In the genomic region with DNA sequence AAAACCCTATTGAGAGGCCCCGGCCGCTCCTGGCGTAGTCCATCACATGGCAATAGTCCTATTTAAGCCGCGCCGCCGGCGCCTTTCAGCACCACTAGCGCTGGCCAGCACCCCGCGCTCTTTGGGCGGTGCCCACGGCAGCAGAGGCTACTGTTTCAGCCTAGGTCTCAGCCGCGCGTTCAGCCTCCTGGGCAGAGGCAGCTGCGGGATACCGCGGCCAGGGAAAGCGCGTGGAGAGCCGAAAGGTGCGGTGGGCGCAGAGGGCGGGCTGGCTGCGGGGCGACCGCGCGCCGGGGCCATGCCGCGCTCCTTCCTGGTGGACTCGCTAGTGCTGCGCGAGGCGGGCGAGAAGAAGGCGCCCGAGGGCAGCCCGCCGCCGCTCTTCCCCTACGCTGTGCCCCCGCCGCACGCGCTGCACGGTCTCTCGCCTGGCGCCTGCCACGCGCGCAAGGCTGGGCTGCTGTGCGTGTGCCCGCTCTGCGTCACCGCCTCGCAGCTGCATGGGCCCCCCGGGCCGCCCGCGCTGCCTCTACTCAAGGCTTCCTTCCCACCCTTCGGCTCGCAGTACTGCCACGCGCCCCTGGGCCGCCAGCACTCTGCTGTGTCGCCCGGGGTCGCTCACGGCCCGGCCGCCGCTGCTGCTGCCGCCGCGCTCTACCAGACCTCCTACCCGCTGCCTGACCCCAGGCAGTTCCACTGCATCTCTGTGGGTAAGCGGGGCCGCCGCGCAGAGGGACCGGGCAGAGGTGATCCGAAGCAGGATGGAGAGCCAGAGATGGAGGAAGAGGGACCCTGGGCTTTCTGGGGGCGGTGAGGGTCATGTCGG, we compare ENCODE assay signal across 7 cellular contexts. TPM values are rescaled to one million over a fixed set of nuclear protein-coding genes. Genes with fewer than 3 reads are reported as not detected.
DNase-seq lines count a peak whose midpoint lies in the region; ATAC-seq and TF ChIP-seq lines count a peak whose summit lies in the region.

A gene (plus strand): TSS at position 91 of the 826 bp plus-strand sequence. CDS start 208 bp downstream, at position 299.

- ATAC-seq in HCT116 (no peak), SK-N-SH treated with all-trans-retinoic acid at 6 μM for 48 hours (peak; percentile 95), HG03442 (IDR thresholded peaks at IDR 0.05; ENCODE audit: unreplicated experiment) (no peak), GM21447 (IDR thresholded peaks at IDR 0.05; ENCODE audit: unreplicated experiment) (no peak)

- H3K9me2 ChIP-seq in HCT116 (ENCODE audit: insufficient read depth) = no peaks in the 10 kb centered on the region

- RAD21 ChIA-PET in HCT116 (lab: Charles Lee; ENCODE audit: low non-redundant PET in 1 of 2, low total read pairs in 2 of 2, uncharacterized antibody in 2 of 2, unreplicated experiment in 2 of 2) = no interaction called here

- H3K79me2 ChIP-seq in HCT116 (ENCODE audit: insufficient read depth, low read length) = no peaks in the 10 kb centered on the region

- no peak for TF ChIP-seq RAD21 in HCT116 (IDR thresholded peaks at IDR 0.05; ENCODE audit: low read depth)

- no peak for TF ChIP-seq CTCF in HCT116 (IDR thresholded peaks at IDR 0.05 in 2 of 3, conservative IDR thresholded peaks at IDR 0.05 in 1 of 3; ENCODE audit: borderline replicate concordance in 1 of 3, insufficient read depth in 1 of 3, low read depth in 2 of 3, low read length in 2 of 3)

- no peak within 1 kb of the TSS for H3K9ac ChIP-seq in HCT116 (ENCODE audit: low read length)

- no peaks in the 10 kb centered on the region for H4K20me1 ChIP-seq in HCT116 (ENCODE audit: insufficient read depth)

- H3K4me1 ChIP-seq in HCT116 (ENCODE audit: control insufficient read depth in 1 of 2, insufficient read depth in 2 of 2, low read length in 2 of 2) = peaks cover 0 to 3% of the 10 kb centered on the region in 2 experiments; a peak in 1 of 4 replicates

- H3K27ac ChIP-seq in HCT116 (ENCODE audit: low read depth, low read length) = no peak within 1 kb of the TSS

- H3K4me2 ChIP-seq in HCT116 (ENCODE audit: low read length) = no peak within 1 kb of the TSS

- no peak for TF ChIP-seq POLR2A in HCT116 (IDR thresholded peaks at IDR 0.05; ENCODE audit: borderline replicate concordance, extremely low read depth, insufficient read depth, insufficient read length)

- DNase-seq in HCT116 (ENCODE audit: low read depth, low spot score) (no peak), kidney glomerular epithelial cell (lab: John Stamatoyannopoulos, UW) (peak; percentile 53)
- DNase-seq in central memory CD4-positive, alpha-beta T cell = peak; percentile 26
- peak; percentile 4 to 37 for DNase-seq in stimulated activated CD4-positive, alpha-beta T cell treated with anti-CD3 and anti-CD28 coated beads, Interleukin-12 subunit alpha, Interleukin-12 subunit beta, amount 100 ng/mL, for 24 hours (ENCODE audit: low read depth in 2 of 2)

- H3K27me3 ChIP-seq in HCT116 (ENCODE audit: insufficient read depth, low read length) = no peaks in the 10 kb centered on the region

- intact Hi-C loops in HCT116 (cut with micrococcal nuclease) = no loop called here

- H2AFZ ChIP-seq in HCT116 (ENCODE audit: low read depth, low read length, poor library complexity, severe bottlenecking) = no peak within 1 kb of the TSS

- H3K9me3 ChIP-seq in HCT116 (ENCODE audit: control insufficient read depth in 1 of 2, insufficient read depth in 1 of 2, low read depth in 1 of 2, low read length in 2 of 2) = no peaks in the 10 kb centered on the region

- CTCF ChIA-PET in HCT116 (lab: Charles Lee) = no interaction called here

- H3K36me3 ChIP-seq in HCT116 (ENCODE audit: control insufficient read depth in 1 of 2, insufficient read depth in 2 of 2, low read length in 2 of 2) = no peaks in the 10 kb centered on the region

- no peak within 1 kb of the TSS for H3K4me3 ChIP-seq in HCT116 (replicated peaks in 1 of 2; ENCODE audit: low read depth in 1 of 2, low read length in 2 of 2)

- POLR2A ChIA-PET in HCT116 (lab: Charles Lee) = no interaction called here

- no TSS peak for BruUV-seq in HCT116 (replicated peaks; lab: Mats Ljungman, UMichigan)

TF ChIP-seq in HCT116, 20 proteins besides CTCF, POLR2A, EP300 and RAD21:
- TF ChIP-seq, protein P1, sequence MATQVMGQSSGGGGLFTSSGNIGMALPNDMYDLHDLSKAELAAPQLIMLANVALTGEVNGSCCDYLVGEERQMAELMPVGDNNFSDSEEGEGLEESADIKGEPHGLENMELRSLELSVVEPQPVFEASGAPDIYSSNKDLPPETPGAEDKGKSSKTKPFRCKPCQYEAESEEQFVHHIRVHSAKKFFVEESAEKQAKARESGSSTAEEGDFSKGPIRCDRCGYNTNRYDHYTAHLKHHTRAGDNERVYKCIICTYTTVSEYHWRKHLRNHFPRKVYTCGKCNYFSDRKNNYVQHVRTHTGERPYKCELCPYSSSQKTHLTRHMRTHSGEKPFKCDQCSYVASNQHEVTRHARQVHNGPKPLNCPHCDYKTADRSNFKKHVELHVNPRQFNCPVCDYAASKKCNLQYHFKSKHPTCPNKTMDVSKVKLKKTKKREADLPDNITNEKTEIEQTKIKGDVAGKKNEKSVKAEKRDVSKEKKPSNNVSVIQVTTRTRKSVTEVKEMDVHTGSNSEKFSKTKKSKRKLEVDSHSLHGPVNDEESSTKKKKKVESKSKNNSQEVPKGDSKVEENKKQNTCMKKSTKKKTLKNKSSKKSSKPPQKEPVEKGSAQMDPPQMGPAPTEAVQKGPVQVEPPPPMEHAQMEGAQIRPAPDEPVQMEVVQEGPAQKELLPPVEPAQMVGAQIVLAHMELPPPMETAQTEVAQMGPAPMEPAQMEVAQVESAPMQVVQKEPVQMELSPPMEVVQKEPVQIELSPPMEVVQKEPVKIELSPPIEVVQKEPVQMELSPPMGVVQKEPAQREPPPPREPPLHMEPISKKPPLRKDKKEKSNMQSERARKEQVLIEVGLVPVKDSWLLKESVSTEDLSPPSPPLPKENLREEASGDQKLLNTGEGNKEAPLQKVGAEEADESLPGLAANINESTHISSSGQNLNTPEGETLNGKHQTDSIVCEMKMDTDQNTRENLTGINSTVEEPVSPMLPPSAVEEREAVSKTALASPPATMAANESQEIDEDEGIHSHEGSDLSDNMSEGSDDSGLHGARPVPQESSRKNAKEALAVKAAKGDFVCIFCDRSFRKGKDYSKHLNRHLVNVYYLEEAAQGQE (IDR thresholded peaks at IDR 0.05; ENCODE audit: low read depth) = peak; percentile 28
- TF ChIP-seq SP1 (IDR thresholded peaks at IDR 0.05; ENCODE audit: low read depth) = no peak
- TF ChIP-seq, protein P2, sequence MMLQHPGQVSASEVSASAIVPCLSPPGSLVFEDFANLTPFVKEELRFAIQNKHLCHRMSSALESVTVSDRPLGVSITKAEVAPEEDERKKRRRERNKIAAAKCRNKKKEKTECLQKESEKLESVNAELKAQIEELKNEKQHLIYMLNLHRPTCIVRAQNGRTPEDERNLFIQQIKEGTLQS (IDR thresholded peaks at IDR 0.05) = no peak

TF ChIP-seq in SK-N-SH treated with all-trans-retinoic acid at 6 μM for 48 hours, 23 proteins besides CTCF, POLR2A, EP300 and RAD21:
- TF ChIP-seq ZFP30 (CRISPR knock-in tag; IDR thresholded peaks at IDR 0.05) = no peak
- TF ChIP-seq ZFP3 (CRISPR knock-in tag; IDR thresholded peaks at IDR 0.05) = peak; percentile 46; the same call in 1 of the 2 replicates
- TF ChIP-seq CSDC2 (CRISPR knock-in tag; IDR thresholded peaks at IDR 0.05) = peak; percentile 82; the same call in 1 of the 2 replicates

RNA-seq across cellular contexts. Expression of the gene that starts here (rescaled TPM):
- not detected for total RNA-seq in HCT116 (2021; ENCODE audit: unreplicated experiment)
- not detected in 2 replicates for polyA plus RNA-seq in HCT116 (2012)
